In genomic region chr15:42156266-42156922, GRCh38 we compare ENCODE assay signal across 13 cellular contexts. TPM values are rescaled to one million over a fixed set of nuclear protein-coding genes. Genes with fewer than 3 reads are reported as not detected.
DNase-seq lines count a peak whose midpoint lies in the region; ATAC-seq, FAIRE-seq and TF ChIP-seq lines count a peak whose summit lies in the region.
"Had no signal": no experiment of that assay in that cellular context is flagged by ENCODE, and none has a peak within 500 bp of the region (broad histone marks: within the 10 kb centered on the region; RNA-seq: fewer than 3 reads in every experiment).

TSS of gene PLA2G4F (minus strand) at chr15:42156636. CDS start at chr15:42156549, 87 bp downstream.

- intact Hi-C loops in lower lobe of right lung (cut with DNase I) (no loop called here), vagina (cut with DNase I) (no loop called here)

- TF ChIP-seq CTCF in bronchial epithelial cell (IDR thresholded peaks at IDR 0.05; ENCODE audit: insufficient read depth, low read length, severe bottlenecking): peak; percentile 24
- TF ChIP-seq CTCF in lower lobe of right lung (IDR thresholded peaks at IDR 0.05): no peak
- TF ChIP-seq CTCF in vagina (IDR thresholded peaks at IDR 0.05): no peak

- ATAC-seq in lower lobe of right lung (peak; percentile 62 to 65), GM18868 (IDR thresholded peaks at IDR 0.05; ENCODE audit: unreplicated experiment) (no peak), GM21381 (IDR thresholded peaks at IDR 0.05; ENCODE audit: unreplicated experiment) (no peak)

- FAIRE-seq in bronchial epithelial cell (lab: Jason Lieb, UNC): peak; percentile 68

- H3K36me3 ChIP-seq in bronchial epithelial cell (ENCODE audit: control insufficient read depth, insufficient read depth, low read length) (peaks cover 5% of the 10 kb centered on the region), lower lobe of right lung (peaks cover 27% of the 10 kb centered on the region), vagina (peaks cover 0 to 20% of the 10 kb centered on the region in 2 donors)

- H3K4me1 ChIP-seq in lower lobe of right lung (peaks cover 19% of the 10 kb centered on the region), vagina (peaks cover 28% of the 10 kb centered on the region)

- no peak for TF ChIP-seq POLR2A in vagina (IDR thresholded peaks at IDR 0.05)

- H3K9me3 ChIP-seq in lower lobe of right lung (no peaks in the 10 kb centered on the region), vagina (no peaks in the 10 kb centered on the region)
- H3K9me3 ChIP-seq: adrenal gland had no signal

- H3K27ac ChIP-seq in lower lobe of right lung (peak within 1 kb of the TSS; percentile 67), vagina (peak within 1 kb of the TSS; percentile 27)

- peak; percentile 55 for DNase-seq in activated effector memory CD4-positive, alpha-beta T cell treated with anti-CD3 and anti-CD28 coated beads, Interleukin-2, amount 50 U/mL, for 16 hours
- DNase-seq in activated effector memory CD4-positive, alpha-beta T cell treated with Interleukin-2 at 50 U/mL for 16 hours: no peak
- peak; percentile 71 for DNase-seq in bronchial epithelial cell (ENCODE audit: low read depth)
- peak; percentile 78 for DNase-seq in lower lobe of right lung
- no peak for DNase-seq in vagina (ENCODE audit: extremely low spot score in 2 of 2)
- DNase-seq in activated CD4-positive, alpha-beta T cell treated with anti-CD3 and anti-CD28 coated beads for 4 hours: no peak
- DNase-seq: activated CD4-positive, alpha-beta T cell treated with anti-CD3 and anti-CD28 coated beads, Interleukin-2, amount 50 U/mL, for 1 hour; adrenal gland; stimulated activated naive CD4-positive, alpha-beta T cell had no signal

- H3K27me3 ChIP-seq in bronchial epithelial cell (ENCODE audit: control insufficient read depth, insufficient read depth, low read length) (no peaks in the 10 kb centered on the region), lower lobe of right lung (ENCODE audit: low read depth) (no peaks in the 10 kb centered on the region), vagina (no peaks in the 10 kb centered on the region)
- H3K27me3 ChIP-seq: adrenal gland had no signal

- H3K4me3 ChIP-seq in bronchial epithelial cell (ENCODE audit: low read depth, low read length) (peak within 1 kb of the TSS; percentile 43), lower lobe of right lung (peak within 1 kb of the TSS; percentile 48), vagina (peak within 1 kb of the TSS in 1 of 2 donors; percentile 45)
- H3K4me3 ChIP-seq: adrenal gland had no signal

RNA-seq across cellular contexts. Expression of gene PLA2G4F, which starts in this region (rescaled TPM):
- total RNA-seq in bronchial epithelial cell (1.6 and 10.2 TPM in 2 replicates), lower lobe of right lung (99.0 TPM), vagina (35.1 TPM)
- total RNA-seq: B cell, liver had no signal

Comparison
In these comparisons a context has a peak if more than half of its experiments do, and no peak if none do; other contexts are left out.
1. DNase-seq: peak in activated effector memory CD4-positive, alpha-beta T cell treated with anti-CD3 and anti-CD28 coated beads, Interleukin-2, amount 50 U/mL, for 16 hours (single experiment), bronchial epithelial cell (single experiment) and lower lobe of right lung (single experiment); none in activated effector memory CD4-positive, alpha-beta T cell treated with Interleukin-2 at 50 U/mL for 16 hours (single experiment), vagina (0 of 2) and activated CD4-positive, alpha-beta T cell treated with anti-CD3 and anti-CD28 coated beads for 4 hours (0 of 2).
2. ATAC-seq: peak in lower lobe of right lung (2 of 2); none in GM18868 (single experiment) and GM21381 (single experiment).